ENCODE assay signal across 12 cellular contexts in genomic region chr3:49416867-49417266, GRCh38. TPM values are rescaled to one million over a fixed set of nuclear protein-coding genes. Genes with fewer than 3 reads are reported as not detected.
A peak's percentile ranks its signal among the peaks of the same experiment; 100 is the strongest.
DNase-seq lines count a peak whose midpoint lies in the region; ATAC-seq and TF ChIP-seq lines count a peak whose summit lies in the region.
"Had no signal": no experiment of that assay in that cellular context is flagged by ENCODE, and none has a peak within 500 bp of the region (broad histone marks: within the 10 kb centered on the region; RNA-seq: fewer than 3 reads in every experiment).

No MANE protein-coding gene starts in this region.

- H3K4me3 ChIP-seq in naive thymus-derived CD4-positive, alpha-beta T cell (ENCODE audit: low read length) = no peak overlapping the region
- H3K4me3 ChIP-seq in brain microvascular endothelial cell (ENCODE audit: low read depth, low read length) = no peak overlapping the region
- H3K4me3 ChIP-seq: thoracic aorta had no signal

- CTCF ChIA-PET in naive thymus-derived CD4-positive, alpha-beta T cell (lab: Charles Lee) = interaction anchor here (1.5 to 3.3 kb wide), 6 partner anchors 11 to 34 kb away, joined by 4 to 23 read pairs (median 5); partner anchors contain the start of gene NICN1

- in situ Hi-C loops in brain microvascular endothelial cell (cut with HindIII; ENCODE audit: low pct_ligation_motif_present, low sequenced_read_pairs) = no loop called here

- H3K4me1 Mint-ChIP-seq in CD14-positive monocyte = peaks cover 61% of the 10 kb centered on the region
- H3K4me1 Mint-ChIP-seq in HFFc6 (ENCODE audit: low read depth) = peaks cover 51% of the 10 kb centered on the region
- H3K4me1 Mint-ChIP-seq in activated naive CD8-positive, alpha-beta T cell treated with anti-CD3 and anti-CD28 coated beads, Interleukin-2, amount 50 U/mL, for 24 hours = peaks cover 78% of the 10 kb centered on the region
- H3K4me1 Mint-ChIP-seq in naive thymus-derived CD4-positive, alpha-beta T cell = peaks cover 39 to 79% (median 73%) of the 10 kb centered on the region in 7 donors

- H3K27ac ChIP-seq in naive thymus-derived CD4-positive, alpha-beta T cell (ENCODE audit: low read depth, low read length) = peak overlapping the region; percentile 81
- H3K27ac ChIP-seq in brain microvascular endothelial cell = no peak overlapping the region
- H3K27ac ChIP-seq: thoracic aorta had no signal

- no peaks in the 10 kb centered on the region for H3K9me3 ChIP-seq in naive thymus-derived CD4-positive, alpha-beta T cell (ENCODE audit: control insufficient read depth in 2 of 3, low read length in 3 of 3)
- H3K9me3 ChIP-seq: thoracic aorta had no signal

- POLR2A ChIA-PET in naive thymus-derived CD4-positive, alpha-beta T cell (lab: Charles Lee) = interaction anchor here (0.6 to 3.4 kb wide), 9 partner anchors 9 to 323 kb away, joined by 3 to 42 read pairs (median 13); partner anchors contain the start of genes DAG1, NICN1, QRICH1 and USP4

- H3K36me3 ChIP-seq in naive thymus-derived CD4-positive, alpha-beta T cell (ENCODE audit: control insufficient read depth in 2 of 3, insufficient read depth in 3 of 3, low read length in 3 of 3) = peaks cover 0 to 15% (median 0%) of the 10 kb centered on the region in 3 experiments
- peaks cover 8% of the 10 kb centered on the region for H3K36me3 ChIP-seq in brain microvascular endothelial cell (replicated peaks)

- DNase-seq in CD14-positive monocyte (ENCODE audit: low spot score) (no peak), HFFc6 (no peak), COLO668 (lab: John Stamatoyannopoulos, UW; ENCODE audit: unreplicated experiment) (no peak), brain microvascular endothelial cell (no peak), NCI-H146 (lab: John Stamatoyannopoulos, UW) (no peak)
- no peak for DNase-seq in activated naive CD8-positive, alpha-beta T cell treated with anti-CD3 and anti-CD28 coated beads, Interleukin-2, amount 50 U/mL, for 24 hours
- DNase-seq in naive thymus-derived CD4-positive, alpha-beta T cell = no peak
- DNase-seq: COR-L47, NCI-H510A treated with DMSO at 0.1 percent for 48 hours, SHP77 treated with DMSO at 0.1 percent for 48 hours had no signal

- peaks cover 46 to 54% of the 10 kb centered on the region in 2 donors for H3K4me1 ChIP-seq in naive thymus-derived CD4-positive, alpha-beta T cell (ENCODE audit: control insufficient read depth in 2 of 2, insufficient read depth in 2 of 2, low read length in 2 of 2)

- H3K36me3 Mint-ChIP-seq in CD14-positive monocyte (peaks cover 26 to 50% of the 10 kb centered on the region in 2 donors), HFFc6 (ENCODE audit: low read depth) (peaks cover 43% of the 10 kb centered on the region)
- peaks cover 21% of the 10 kb centered on the region for H3K36me3 Mint-ChIP-seq in activated naive CD8-positive, alpha-beta T cell treated with anti-CD3 and anti-CD28 coated beads, Interleukin-2, amount 50 U/mL, for 24 hours (ENCODE audit: low read depth)
- peaks cover 0 to 47% (median 0%) of the 10 kb centered on the region in 5 donors for H3K36me3 Mint-ChIP-seq in naive thymus-derived CD4-positive, alpha-beta T cell

- H3K9me3 Mint-ChIP-seq in CD14-positive monocyte (peaks cover 0 to 2% (median 0%) of the 10 kb centered on the region in 7 donors), HFFc6 (no peaks in the 10 kb centered on the region)
- H3K9me3 Mint-ChIP-seq in activated naive CD8-positive, alpha-beta T cell treated with anti-CD3 and anti-CD28 coated beads, Interleukin-2, amount 50 U/mL, for 24 hours = no peaks in the 10 kb centered on the region
- H3K9me3 Mint-ChIP-seq in naive thymus-derived CD4-positive, alpha-beta T cell = no peaks in the 10 kb centered on the region

- intact Hi-C loops in CD14-positive monocyte (cut with micrococcal nuclease) = loop anchor here in 1 of 2 donors (10.0 kb wide), 1 partner anchor 48 kb away; no protein-coding TSS in a partner anchor
- intact Hi-C loops in naive thymus-derived CD4-positive, alpha-beta T cell (cut with micrococcal nuclease) = loop anchor here (1.0 to 10.0 kb wide), 3 partner anchors 12 to 668 kb away; partner anchors contain the start of genes NICN1 (in 1 of the 2), RBM5 (in 1 of the 2) and USP4 (in 1 of the 2)

- TF ChIP-seq CTCF in CD14-positive monocyte (IDR thresholded peaks at IDR 0.05) (no peak), HFFc6 (IDR thresholded peaks at IDR 0.05) (no peak), brain microvascular endothelial cell (IDR thresholded peaks at IDR 0.05; ENCODE audit: low read depth, low read length, missing control alignments) (no peak)

- H3K27ac Mint-ChIP-seq in CD14-positive monocyte = peak overlapping the region; percentile 88 to 95 (median 91)
- H3K27ac Mint-ChIP-seq in HFFc6 = peak overlapping the region; percentile 17
- peak overlapping the region; percentile 89 for H3K27ac Mint-ChIP-seq in activated naive CD8-positive, alpha-beta T cell treated with anti-CD3 and anti-CD28 coated beads, Interleukin-2, amount 50 U/mL, for 24 hours
- peak overlapping the region; percentile 85 to 98 (median 93) for H3K27ac Mint-ChIP-seq in naive thymus-derived CD4-positive, alpha-beta T cell

- no peaks in the 10 kb centered on the region for H3K27me3 ChIP-seq in naive thymus-derived CD4-positive, alpha-beta T cell (ENCODE audit: control insufficient read depth in 2 of 2, insufficient read depth in 2 of 2, low read length in 2 of 2)
- H3K27me3 ChIP-seq in brain microvascular endothelial cell (replicated peaks) = no peaks in the 10 kb centered on the region

- no peak overlapping the region for H3K4me3 Mint-ChIP-seq in CD14-positive monocyte
- no peak overlapping the region for H3K4me3 Mint-ChIP-seq in HFFc6
- H3K4me3 Mint-ChIP-seq in activated naive CD8-positive, alpha-beta T cell treated with anti-CD3 and anti-CD28 coated beads, Interleukin-2, amount 50 U/mL, for 24 hours = no peak overlapping the region
- peak overlapping the region; percentile 73 to 92 (median 82) for H3K4me3 Mint-ChIP-seq in naive thymus-derived CD4-positive, alpha-beta T cell

- ATAC-seq in activated naive CD8-positive, alpha-beta T cell treated with anti-CD3 and anti-CD28 coated beads, Interleukin-2, amount 50 U/mL, for 24 hours = no peak
- ATAC-seq in naive thymus-derived CD4-positive, alpha-beta T cell = no peak
- ATAC-seq in esophagus mucosa = no peak

- H3K27me3 Mint-ChIP-seq in CD14-positive monocyte (ENCODE audit: low read depth in 3 of 3) = peaks cover 0 to 2% (median 0%) of the 10 kb centered on the region in 3 donors
- H3K27me3 Mint-ChIP-seq in HFFc6 (ENCODE audit: insufficient read depth) = peaks cover 3% of the 10 kb centered on the region; the same call in 1 of the 2 replicates
- H3K27me3 Mint-ChIP-seq in activated naive CD8-positive, alpha-beta T cell treated with anti-CD3 and anti-CD28 coated beads, Interleukin-2, amount 50 U/mL, for 24 hours = peaks cover 2% of the 10 kb centered on the region
- H3K27me3 Mint-ChIP-seq in naive thymus-derived CD4-positive, alpha-beta T cell = peaks cover 0 to 2% (median 0%) of the 10 kb centered on the region in 5 donors

RNA-seq across cellular contexts. Expression of gene TCTA, which starts 4.6 kb away (rescaled TPM):
- 10 to 100 TPM; 22.4 to 26.7 TPM for polyA plus RNA-seq in CD14-positive monocyte
- total RNA-seq in HFFc6 (2021; fragmentation: NEBNext Ultra II Directional; extraction: Animal tissue kit (Norgen Biotek cat#: 25700)) = 10 to 100 TPM; 45.5 to 58.7 (median 49.9) TPM
- 10 to 100 TPM; 24.9 to 34.5 (median 28.5) TPM for total RNA-seq in naive thymus-derived CD4-positive, alpha-beta T cell
- 10 to 100 TPM; 42.2 to 48.3 TPM for polyA plus RNA-seq in naive thymus-derived CD4-positive, alpha-beta T cell
- 12.4 TPM for total RNA-seq in esophagus mucosa

RNA-seq across cellular contexts. Expression of gene RHOA, which starts 5.1 kb away (rescaled TPM):
- polyA plus RNA-seq in CD14-positive monocyte = 1,000 to 10,000 TPM; 1,179 to 1,306 TPM
- total RNA-seq in HFFc6 (2021; fragmentation: NEBNext Ultra II Directional; extraction: Animal tissue kit (Norgen Biotek cat#: 25700)) = 100 to 1,000 TPM; 703 to 739 (median 716) TPM
- total RNA-seq in naive thymus-derived CD4-positive, alpha-beta T cell = 100 to 1,000 TPM; 212 to 411 (median 218) TPM
- 100 to 1,000 TPM; 439 to 576 TPM for polyA plus RNA-seq in naive thymus-derived CD4-positive, alpha-beta T cell
- total RNA-seq in esophagus mucosa = 311 TPM

RNA-seq across cellular contexts. Expression of gene AMT, which starts 5.4 kb away (rescaled TPM):
- polyA plus RNA-seq in CD14-positive monocyte = 1 to 10 TPM; 2.0 to 3.1 TPM
- 1 to 10 TPM in 5 of 6 experiments, under 1 TPM in 1; 0.78 to 3.2 (median 1.2) TPM for total RNA-seq in HFFc6 (2021; fragmentation: NEBNext Ultra II Directional; extraction: Animal tissue kit (Norgen Biotek cat#: 25700))
- total RNA-seq in naive thymus-derived CD4-positive, alpha-beta T cell = 10 to 100 TPM in 3 of 5 experiments, 1 to 10 TPM in 2; 7.9 to 13.9 (median 10.7) TPM
- 1 to 10 TPM; 1.7 to 2.2 TPM for polyA plus RNA-seq in naive thymus-derived CD4-positive, alpha-beta T cell
- total RNA-seq in esophagus mucosa = 0.88 TPM

RNA-seq across cellular contexts. Expression of gene NICN1, which starts 12.3 kb away (rescaled TPM):
- polyA plus RNA-seq in CD14-positive monocyte = 1 to 10 TPM; 5.0 to 5.6 TPM
- 10 to 100 TPM; 10.3 to 15.8 (median 13.2) TPM for total RNA-seq in HFFc6 (2021; fragmentation: NEBNext Ultra II Directional; extraction: Animal tissue kit (Norgen Biotek cat#: 25700))
- total RNA-seq in naive thymus-derived CD4-positive, alpha-beta T cell = 10 to 100 TPM; 21.6 to 23.9 (median 22.5) TPM
- 1 to 10 TPM; 7.9 to 8.3 TPM for polyA plus RNA-seq in naive thymus-derived CD4-positive, alpha-beta T cell
- 6.1 TPM for total RNA-seq in esophagus mucosa

RNA-seq across cellular contexts. Expression of gene DAG1, which starts 53.2 kb away (rescaled TPM):
- polyA plus RNA-seq in CD14-positive monocyte = 1 to 10 TPM; 3.9 to 4.2 TPM
- 100 to 1,000 TPM; 101 to 121 (median 106) TPM for total RNA-seq in HFFc6 (2021; fragmentation: NEBNext Ultra II Directional; extraction: Animal tissue kit (Norgen Biotek cat#: 25700))
- total RNA-seq in naive thymus-derived CD4-positive, alpha-beta T cell = 10 to 100 TPM; 12.0 to 22.3 (median 20.1) TPM
- 1 to 10 TPM; 5.4 to 5.7 TPM for polyA plus RNA-seq in naive thymus-derived CD4-positive, alpha-beta T cell
- total RNA-seq in esophagus mucosa = 48.3 TPM

Comparison
In these comparisons a context has a peak if more than half of its experiments do, and no peak if none do; other contexts are left out.
1. H3K27ac Mint-ChIP-seq: peak in every context shown above with its lines; median percentile 93 in naive thymus-derived CD4-positive, alpha-beta T cell; 91 in CD14-positive monocyte; 89 in activated naive CD8-positive, alpha-beta T cell treated with anti-CD3 and anti-CD28 coated beads, Interleukin-2, amount 50 U/mL, for 24 hours; 17 in HFFc6.
2. H3K4me3 Mint-ChIP-seq: peak in naive thymus-derived CD4-positive, alpha-beta T cell (10 of 10); none in CD14-positive monocyte (0 of 2), HFFc6 (single experiment) and activated naive CD8-positive, alpha-beta T cell treated with anti-CD3 and anti-CD28 coated beads, Interleukin-2, amount 50 U/mL, for 24 hours (single experiment).